1 cellular context compared by ENCODE assay signal in genomic region chr5:114266374-114266773, GRCh38.
TF ChIP-seq lines count a peak whose summit lies in the region.

No MANE protein-coding gene starts in this region.

TF ChIP-seq in GM23338, 12 proteins besides CTCF, POLR2A, EP300 and RAD21 (continued from another document):
- TF ChIP-seq REST (IDR thresholded peaks at IDR 0.05; ENCODE audit: unreplicated experiment) = no peak
- TF ChIP-seq ETS1 (IDR thresholded peaks at IDR 0.05) = no peak
- no peak for TF ChIP-seq ZNF331 (CRISPR knock-in tag; IDR thresholded peaks at IDR 0.05; ENCODE audit: low read depth)
- no peak for TF ChIP-seq POLR2AphosphoS5 (IDR thresholded peaks at IDR 0.05; ENCODE audit: low read depth)
- no peak for TF ChIP-seq EZH2 (IDR thresholded peaks at IDR 0.05; ENCODE audit: low read depth, unreplicated experiment)
